9 cellular contexts compared by ENCODE assay signal in the genomic region with DNA sequence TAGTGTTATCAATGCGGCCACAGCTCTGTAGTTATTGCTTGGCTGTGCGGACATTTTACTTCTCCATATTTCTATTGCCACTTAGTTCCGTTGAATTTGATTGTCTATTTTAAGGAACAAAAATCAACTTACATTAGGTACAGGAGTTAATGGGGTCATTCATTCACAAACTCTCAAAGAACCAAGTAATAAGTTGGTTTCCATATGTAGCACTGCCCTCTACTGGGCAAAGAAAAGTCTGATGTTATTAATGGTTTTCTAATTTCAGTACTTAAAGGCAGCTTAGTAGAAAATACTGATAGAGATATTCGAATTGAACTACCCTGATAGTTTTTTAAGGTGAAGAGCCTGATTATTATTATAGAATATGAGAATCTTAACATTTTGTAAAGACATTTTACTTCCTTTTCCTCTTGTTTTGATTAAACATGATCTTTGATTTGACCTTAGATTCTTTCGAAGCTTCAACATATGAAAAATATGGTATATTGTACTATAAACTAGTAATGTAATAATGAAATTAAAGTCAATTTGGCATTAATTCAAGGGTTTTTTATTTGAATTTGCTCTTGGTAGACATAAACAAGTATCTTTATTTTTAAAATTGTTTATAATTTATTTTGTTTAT.
DNase-seq lines count a peak whose midpoint lies in the region; ATAC-seq, FAIRE-seq and TF ChIP-seq lines count a peak whose summit lies in the region.
"Had no signal": no experiment of that assay in that cellular context is flagged by ENCODE, and none has a peak within 500 bp of the region (broad histone marks: within the 10 kb centered on the region; RNA-seq: fewer than 3 reads in every experiment).

No MANE protein-coding gene starts in this region.

- H3K27me3 ChIP-seq in thoracic aorta (replicated peaks; ENCODE audit: insufficient read depth): no peaks in the 10 kb centered on the region
- H3K27me3 ChIP-seq in upper lobe of left lung: no peaks in the 10 kb centered on the region

- TF ChIP-seq POLR2A in upper lobe of left lung (IDR thresholded peaks at IDR 0.05): no peak

- H3K9me3 ChIP-seq in thoracic aorta (no peaks in the 10 kb centered on the region), upper lobe of left lung (peaks cover 0 to 5% (median 0%) of the 10 kb centered on the region in 4 donors)

- WGBS in upper lobe of left lung, 2 donors: 39% methylated on average over 5 of the region's 5 CpGs

- TF ChIP-seq CTCF in GM12874 (IDR thresholded peaks at IDR 0.05; ENCODE audit: insufficient read depth, low read depth, low read length): peak; percentile 31; the same call in 1 of the 2 replicates
- TF ChIP-seq CTCF in foreskin fibroblast (IDR thresholded peaks at IDR 0.05; ENCODE audit: low read depth, low read length): peak; percentile 60
- peak; percentile 30 for TF ChIP-seq CTCF in thoracic aorta (IDR thresholded peaks at IDR 0.05)
- TF ChIP-seq CTCF in upper lobe of left lung (IDR thresholded peaks at IDR 0.05): peak in 3 of 6 experiments; percentile 19 to 42 (median 20)

- H3K4me3 ChIP-seq in foreskin fibroblast (ENCODE audit: low read depth in 1 of 2, low read length in 2 of 2) (no peak overlapping the region), thoracic aorta (no peak overlapping the region), upper lobe of left lung (no peak overlapping the region)

- no peak for TF ChIP-seq EP300 in upper lobe of left lung (IDR thresholded peaks at IDR 0.05)

- no peak overlapping the region for H3K27ac ChIP-seq in thoracic aorta
- H3K27ac ChIP-seq in upper lobe of left lung: no peak overlapping the region

- peak; percentile 95 for FAIRE-seq in A204.1 (lab: Jason Lieb, UNC)

- H3K4me1 ChIP-seq in thoracic aorta (ENCODE audit: control insufficient read depth in 1 of 2, low read depth in 2 of 2) (no peaks in the 10 kb centered on the region), upper lobe of left lung (no peaks in the 10 kb centered on the region)

- intact Hi-C loops in left colon (cut with DNase I, micrococcal nuclease): no loop called here

- in situ Hi-C loops in KBM-7 (cut with MboI; ENCODE audit: low pct_unique_long_range_greater_than_20kb, low sequenced_read_pairs): no loop called here

- no peaks in the 10 kb centered on the region for H3K36me3 ChIP-seq in thoracic aorta
- no peaks in the 10 kb centered on the region for H3K36me3 ChIP-seq in upper lobe of left lung

- DNase-seq in KBM-7: peak; percentile 49
- DNase-seq in RPMI8226: peak; percentile 29
- peak; percentile 7 to 38 for DNase-seq in foreskin fibroblast
- no peak for DNase-seq in thoracic aorta (ENCODE audit: low spot score)
- DNase-seq in upper lobe of left lung: no peak
- DNase-seq in left colon: no peak
- DNase-seq: stimulated activated naive B cell treated with anti-CD40 and anti-IgM and Interleukin-4, amounts not matched to agents 10 μg/mL and 1 μg/mL and 100 μg/mL, for 72 hours had no signal

- ATAC-seq in thoracic aorta (ENCODE audit: insufficient number of reproducible peaks, low FRiP score, low read depth): no peak
- no peak for ATAC-seq in upper lobe of left lung (ENCODE audit: low FRiP score in 2 of 2)
- no peak for ATAC-seq in left colon

Comparison
In these comparisons a context has a peak if more than half of its experiments do, and no peak if none do; other contexts are left out.
1. DNase-seq: peak in KBM-7 (single experiment), RPMI8226 (single experiment) and foreskin fibroblast (2 of 2); none in thoracic aorta (single experiment), upper lobe of left lung (0 of 2) and left colon (0 of 2).